ENCODE assay signal across 17 cellular contexts in genomic region chrX:136126892-136127406, GRCh38. TPM values are rescaled to one million over a fixed set of nuclear protein-coding genes. Genes with fewer than 3 reads are reported as not detected.
DNase-seq lines count a peak whose midpoint lies in the region; ATAC-seq lines count a peak whose summit lies in the region.
"Had no signal": no experiment of that assay in that cellular context is flagged by ENCODE, and none has a peak within 500 bp of the region (broad histone marks: within the 10 kb centered on the region; RNA-seq: fewer than 3 reads in every experiment).

No MANE protein-coding gene starts in this region.

- H3K36me3 ChIP-seq in adipocyte (ENCODE audit: control insufficient read depth, insufficient read depth, low read length, severe bottlenecking): no peaks in the 10 kb centered on the region
- H3K36me3 ChIP-seq: thyroid gland had no signal

- intact Hi-C loops in left cardiac atrium (cut with DNase I): no loop called here

- peak; percentile 9 for DNase-seq in EH (ENCODE audit: low read depth)
- no peak for DNase-seq in adipocyte (ENCODE audit: low read depth)
- no peak for DNase-seq in left cardiac atrium
- peak; percentile 20 for DNase-seq in renal cortical epithelial cell (ENCODE audit: low read depth)
- no peak for DNase-seq in HCEC 1CT
- DNase-seq: activated CD4-positive, alpha-beta T cell treated with anti-CD3 and anti-CD28 coated beads, Interleukin-2, amount 50 U/mL, for 1 hour; body of pancreas; DMS153; endodermal cell; KG1; NCI-H1694 treated with DMSO at 0.1 percent for 48 hours; NCI-H82; SHP77; thyroid gland had no signal

- H3K4me3 ChIP-seq in adipocyte (ENCODE audit: low read length): no peak overlapping the region
- H3K4me3 ChIP-seq: body of pancreas, thyroid gland had no signal

- H3K27me3 ChIP-seq in adipocyte (replicated peaks; ENCODE audit: control insufficient read depth, insufficient read depth, low read length): no peaks in the 10 kb centered on the region
- H3K27me3 ChIP-seq: body of pancreas, thyroid gland had no signal

- H3K9me3 ChIP-seq in adipocyte (ENCODE audit: control insufficient read depth, low read length): no peaks in the 10 kb centered on the region
- H3K9me3 ChIP-seq: body of pancreas, thyroid gland had no signal

- ATAC-seq in left cardiac atrium: peak; percentile 55 to 76
- ATAC-seq in HG02870 (IDR thresholded peaks at IDR 0.05; ENCODE audit: unreplicated experiment): no peak
- ATAC-seq in HG02840 (IDR thresholded peaks at IDR 0.05; ENCODE audit: low FRiP score, unreplicated experiment): no peak
- no peak for ATAC-seq in HG02884 (IDR thresholded peaks at IDR 0.05; ENCODE audit: unreplicated experiment)
- ATAC-seq: body of pancreas had no signal

- H3K4me1 ChIP-seq in adipocyte (ENCODE audit: control insufficient read depth, insufficient read depth, low read length): peaks cover 8% of the 10 kb centered on the region
- H3K4me1 ChIP-seq: body of pancreas, thyroid gland had no signal

- peak overlapping the region; percentile 2 for H3K9ac ChIP-seq in adipocyte (ENCODE audit: low read length)

RNA-seq across cellular contexts. Expression of gene FHL1, which starts 20.4 kb away (rescaled TPM):
- total RNA-seq in left cardiac atrium: 1,000 to 10,000 TPM; 1,025 to 1,081 TPM
- 19.3 and 86.2 TPM in 2 replicates for total RNA-seq in renal cortical epithelial cell

Comparison
In these comparisons a context has a peak if more than half of its experiments do, and no peak if none do; other contexts are left out.
1. DNase-seq: peak in EH (single experiment) and renal cortical epithelial cell (single experiment); none in adipocyte (single experiment), left cardiac atrium (single experiment) and HCEC 1CT (single experiment).
2. ATAC-seq: peak in left cardiac atrium (2 of 2); none in HG02870 (single experiment), HG02840 (single experiment) and HG02884 (single experiment).
3. RNA of gene FHL1, which starts 20.4 kb away (total RNA-seq): 1,025 to 1,081 TPM in left cardiac atrium; 19.3 to 86.2 TPM in renal cortical epithelial cell; every median in the first group is over 10 times any median in the second.